Comparison of ENCODE assay signal across 25 cellular contexts in the genomic region with DNA sequence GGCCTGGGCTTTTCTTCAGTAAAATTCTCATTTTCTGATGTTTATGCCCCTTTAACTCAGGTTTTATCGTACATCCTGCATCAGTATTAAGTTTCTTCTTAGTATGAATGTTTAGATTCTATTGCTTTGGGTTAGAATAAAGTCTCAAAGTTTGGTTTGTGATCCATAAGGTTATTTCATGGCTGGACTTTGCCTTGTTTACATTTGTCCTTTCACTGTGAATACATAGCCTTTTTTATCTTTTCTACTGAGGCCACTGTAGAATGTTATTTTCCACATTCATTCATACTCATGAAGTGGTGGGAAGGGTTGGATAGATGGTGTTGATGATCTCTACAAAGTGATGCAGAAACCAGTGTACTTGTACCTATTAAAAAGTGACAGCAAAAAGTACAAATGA.
"Had no signal": no experiment of that assay in that cellular context is flagged by ENCODE, and none has a peak within 500 bp of the region (broad histone marks: within the 10 kb centered on the region; RNA-seq: fewer than 3 reads in every experiment).

No MANE protein-coding gene starts in this region.

- H3K27me3 Mint-ChIP-seq: dendritic cell treated with granulocyte-macrophage colony-stimulating factor and Interleukin-4, amounts not matched to agents 40 ng/mL and 50 ng/mL, for 4 days; naive B cell had no signal

- DNase-seq: colonic mucosa; cortex of kidney; effector CD8-positive, alpha-beta T cell; erythroblast; esophagus squamous epithelium; foreskin fibroblast; foreskin melanocyte; gastrocnemius medialis; glutamatergic neuron; head of caudate nucleus; heart right ventricle; hippocampal formation; left cardiac atrium; left lung; left ventricle myocardium superior; lower lobe of right lung; mesenchymal stem cell; mucosa of descending colon; naive B cell had no signal

- H3K27ac Mint-ChIP-seq: dendritic cell treated with granulocyte-macrophage colony-stimulating factor and Interleukin-4, amounts not matched to agents 40 ng/mL and 50 ng/mL, for 4 days; mesothelial cell of epicardium had no signal

- H3K9me3 ChIP-seq: colonic mucosa, esophagus squamous epithelium, gastrocnemius medialis, left lung, lower lobe of right lung, mucosa of descending colon had no signal

- H3K4me3 Mint-ChIP-seq: dendritic cell treated with granulocyte-macrophage colony-stimulating factor and Interleukin-4, amounts not matched to agents 40 ng/mL and 50 ng/mL, for 4 days; mesothelial cell of epicardium; naive B cell had no signal

- H3K4me3 ChIP-seq: colonic mucosa, esophagus squamous epithelium, gastrocnemius medialis, heart right ventricle, left lung, lower lobe of right lung, mucosa of descending colon had no signal

- H3K4me1 Mint-ChIP-seq: mesothelial cell of epicardium had no signal

- H3K27ac ChIP-seq: colonic mucosa, epithelial cell of prostate, esophagus squamous epithelium, gastrocnemius medialis, heart right ventricle, left lung, lower lobe of right lung had no signal

- H3K27me3 ChIP-seq: colonic mucosa, esophagus squamous epithelium, gastrocnemius medialis, heart right ventricle, left lung had no signal

- H3K36me3 ChIP-seq: colonic mucosa, gastrocnemius medialis, left lung had no signal

- ATAC-seq: esophagus mucosa, gastrocnemius medialis, heart right ventricle, left cardiac atrium, left lung, left ventricle myocardium superior, lower lobe of right lung, mucosa of descending colon had no signal

- H3K4me1 ChIP-seq: colonic mucosa, gastrocnemius medialis, left lung, lower lobe of right lung had no signal

- FAIRE-seq: islet of Langerhans, keratinocyte had no signal
